In genomic region chr1:231053493-231054162, GRCh38 we compare ENCODE assay signal across 8 cellular contexts. TPM values are rescaled to one million over a fixed set of nuclear protein-coding genes. Genes with fewer than 3 reads are reported as not detected.
DNase-seq lines count a peak whose midpoint lies in the region; ATAC-seq, FAIRE-seq and TF ChIP-seq lines count a peak whose summit lies in the region.

No MANE protein-coding gene starts in this region.

- peaks cover 0 to 3% of the 10 kb centered on the region in 2 donors for H3K4me1 ChIP-seq in kidney (ENCODE audit: control insufficient read depth in 1 of 2, insufficient read depth in 1 of 2, low read depth in 1 of 2, low read length in 2 of 2)
- H3K4me1 ChIP-seq in thyroid gland = peaks cover 10 to 11% of the 10 kb centered on the region in 2 donors

- CTCF ChIA-PET in AG04449 (lab: Yijun Ruan, JAX) = interaction anchor here (1.0 to 1.7 kb wide), 4 partner anchors 9 to 157 kb away, joined by 3 to 5 read pairs (median 4); no protein-coding TSS in a partner anchor
- CTCF ChIA-PET in activated CD8-positive, alpha-beta T cell treated with anti-CD3 and anti-CD28 coated beads for 36 hours (lab: Charles Lee) = interaction anchor here (0.8 to 2.2 kb wide), 6 partner anchors 9 to 81 kb away, joined by 3 to 8 read pairs (median 4); partner anchors contain the start of gene FAM89A

- no peaks in the 10 kb centered on the region for H3K27me3 ChIP-seq in thyroid gland

- no peak for TF ChIP-seq CTCF in AG04449 (IDR thresholded peaks at IDR 0.05; ENCODE audit: insufficient read depth, low read length, missing control alignments)
- TF ChIP-seq CTCF in activated CD8-positive, alpha-beta T cell treated with anti-CD3 and anti-CD28 coated beads for 36 hours (IDR thresholded peaks at IDR 0.05) = no peak
- no peak for TF ChIP-seq CTCF in kidney (IDR thresholded peaks at IDR 0.05; ENCODE audit: borderline replicate concordance, extremely low read depth, insufficient read depth)
- TF ChIP-seq CTCF in thyroid gland (IDR thresholded peaks at IDR 0.05) = no peak

- peak overlapping the region; percentile 37 for H3K4me3 Mint-ChIP-seq in activated CD8-positive, alpha-beta T cell treated with anti-CD3 and anti-CD28 coated beads for 36 hours

- no peak overlapping the region for H3K9ac ChIP-seq in kidney (ENCODE audit: low read length in 2 of 2)

- intact Hi-C loops in activated CD8-positive, alpha-beta T cell treated with anti-CD3 and anti-CD28 coated beads for 36 hours (cut with micrococcal nuclease) = no loop called here
- intact Hi-C loops in kidney (cut with DNase I) = no loop called here
- intact Hi-C loops in thyroid gland (cut with DNase I) = no loop called here

- no peak for TF ChIP-seq POLR2A in thyroid gland (IDR thresholded peaks at IDR 0.05)

- FAIRE-seq in kidney (lab: Jason Lieb, UNC) (peak; percentile 62), HTR-8/SVneo (lab: Jason Lieb, UNC) (no peak)

- peaks cover 13% of the 10 kb centered on the region for H3K4me1 Mint-ChIP-seq in activated CD8-positive, alpha-beta T cell treated with anti-CD3 and anti-CD28 coated beads for 36 hours (ENCODE audit: low read depth)

- H3K27ac Mint-ChIP-seq in activated CD8-positive, alpha-beta T cell treated with anti-CD3 and anti-CD28 coated beads for 36 hours = peak overlapping the region; percentile 46

- H3K27me3 Mint-ChIP-seq in activated CD8-positive, alpha-beta T cell treated with anti-CD3 and anti-CD28 coated beads for 36 hours = peaks cover 9% of the 10 kb centered on the region

- DNase-seq in AG04449 (ENCODE audit: low read depth, low spot score) (peak; percentile 12), kidney (peak; percentile 75), thyroid gland (peak; percentile 33 to 43), HTR-8/SVneo (ENCODE audit: insufficient read length, low spot score) (no peak)
- DNase-seq in activated CD8-positive, alpha-beta T cell treated with anti-CD3 and anti-CD28 coated beads for 36 hours = peak; percentile 59
- DNase-seq in activated CD4-positive, CD25-positive, alpha-beta regulatory T cell (lab: John Stamatoyannopoulos, UW) = no peak

- H3K36me3 ChIP-seq in kidney (ENCODE audit: control insufficient read depth in 1 of 2, insufficient read depth in 2 of 2, low read length in 2 of 2) (no peaks in the 10 kb centered on the region), thyroid gland (no peaks in the 10 kb centered on the region)

- H3K27ac ChIP-seq in kidney (ENCODE audit: low read depth in 2 of 2, low read length in 2 of 2) (peak overlapping the region in 1 of 2 donors; percentile 10), thyroid gland (no peak overlapping the region)

- ATAC-seq in GM18520 (IDR thresholded peaks at IDR 0.05; ENCODE audit: unreplicated experiment) (peak; percentile 54), HG03520 (IDR thresholded peaks at IDR 0.05; ENCODE audit: unreplicated experiment) (peak; percentile 64)
- peak; percentile 84 for ATAC-seq in activated CD8-positive, alpha-beta T cell treated with anti-CD3 and anti-CD28 coated beads for 36 hours

- WGBS in thyroid gland, 2 donors = 9 to 20% methylated on average over 7 of the region's 7 CpGs

- no peaks in the 10 kb centered on the region for H3K9me3 Mint-ChIP-seq in activated CD8-positive, alpha-beta T cell treated with anti-CD3 and anti-CD28 coated beads for 36 hours

- H3K36me3 Mint-ChIP-seq in activated CD8-positive, alpha-beta T cell treated with anti-CD3 and anti-CD28 coated beads for 36 hours (ENCODE audit: low read depth) = no peaks in the 10 kb centered on the region

- H3K4me3 ChIP-seq in AG04449 (ENCODE audit: low read depth, low read length) (no peak overlapping the region), kidney (ENCODE audit: low read length in 2 of 2) (peak overlapping the region; percentile 15 to 32), thyroid gland (replicated peaks in 1 of 3) (no peak overlapping the region)

- POLR2A ChIA-PET in AG04449 (lab: Yijun Ruan, JAX) = no interaction called here
- POLR2A ChIA-PET in activated CD8-positive, alpha-beta T cell treated with anti-CD3 and anti-CD28 coated beads for 36 hours (lab: Charles Lee) = interaction anchor here (1.3 kb wide), 1 partner anchor 22 kb away, joined by 3 read pairs; no protein-coding TSS in a partner anchor

- H3K9me3 ChIP-seq in kidney (ENCODE audit: control insufficient read depth in 1 of 2, low read length in 2 of 2) (no peaks in the 10 kb centered on the region), thyroid gland (no peaks in the 10 kb centered on the region)

RNA-seq across cellular contexts. Expression of gene FAM89A, which starts 13.6 kb away (rescaled TPM):
- 10 to 100 TPM; 11.1 to 14.2 TPM for total RNA-seq in activated CD8-positive, alpha-beta T cell treated with anti-CD3 and anti-CD28 coated beads for 36 hours
- 14.9 TPM for total RNA-seq in kidney
- 19.9 TPM for polyA plus RNA-seq in kidney (ENCODE audit: insufficient read depth, low read depth, low replicate concordance)
- total RNA-seq in thyroid gland = 10 to 100 TPM in 3 of 4 donors, 1 to 10 TPM in 1; 8.0 to 27.0 (median 17.1) TPM

Comparison
In these comparisons a context has a peak if more than half of its experiments do, and no peak if none do; other contexts are left out.
1. DNase-seq: peak in AG04449 (single experiment), activated CD8-positive, alpha-beta T cell treated with anti-CD3 and anti-CD28 coated beads for 36 hours (single experiment), kidney (single experiment) and thyroid gland (2 of 2); none in HTR-8/SVneo (single experiment) and activated CD4-positive, CD25-positive, alpha-beta regulatory T cell (0 of 4).
2. H3K4me3 ChIP-seq: peak in kidney (2 of 2); none in AG04449 (single experiment) and thyroid gland (0 of 3).
3. Peak in every context shown above with its lines, with median percentiles within 50 percentile points of each other: ATAC-seq.